In the genomic region with DNA sequence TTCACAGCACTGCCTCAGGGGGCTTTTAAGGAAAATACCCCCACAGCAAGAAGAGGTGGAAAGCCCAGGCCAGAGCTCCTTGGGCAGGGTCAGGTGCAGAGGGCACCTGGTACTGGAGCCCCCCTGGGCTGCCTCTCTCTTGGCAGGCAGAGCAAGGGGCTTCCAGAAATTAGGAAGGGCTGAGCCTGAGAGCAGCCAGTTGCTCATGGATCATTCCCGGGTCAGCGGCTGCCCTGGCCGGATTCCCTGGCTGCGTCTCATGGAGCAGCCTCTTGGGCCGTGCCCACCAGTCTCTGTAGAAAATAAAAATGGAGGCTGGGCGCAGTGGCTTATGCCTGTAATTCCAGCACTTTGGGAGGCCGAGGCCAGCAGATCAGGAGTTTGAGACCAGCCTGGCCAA, we compare ENCODE assay signal across 20 cellular contexts. TPM values are rescaled to one million over a fixed set of nuclear protein-coding genes. Genes with fewer than 3 reads are reported as not detected.
DNase-seq lines count a peak whose midpoint lies in the region; ATAC-seq, FAIRE-seq and TF ChIP-seq lines count a peak whose summit lies in the region.
"Had no signal": no experiment of that assay in that cellular context is flagged by ENCODE, and none has a peak within 500 bp of the region (broad histone marks: within the 10 kb centered on the region; RNA-seq: fewer than 3 reads in every experiment).

No MANE protein-coding gene starts in this region.

- no peak overlapping the region for H3K27ac ChIP-seq in aorta (ENCODE audit: low read depth in 1 of 2, low read length in 2 of 2)

- H3K27ac Mint-ChIP-seq in natural killer cell treated with Interleukin-12 subunit alpha and Interleukin-12 subunit beta and Interleukin-15 and Interleukin-18, amount 100 ng/mL, for 72 hours = no peak overlapping the region
- no peak overlapping the region for H3K27ac Mint-ChIP-seq in natural killer cell
- H3K27ac Mint-ChIP-seq: HFFc6 had no signal

- in situ Hi-C loops in KBM-7 (cut with MboI; ENCODE audit: low pct_unique_long_range_greater_than_20kb, low sequenced_read_pairs) = no loop called here

- peak; percentile 26 for DNase-seq in natural killer cell treated with Interleukin-12 subunit alpha and Interleukin-12 subunit beta and Interleukin-15 and Interleukin-18, amount 100 ng/mL, for 72 hours (ENCODE audit: low spot score)
- DNase-seq in natural killer cell (no peak), left ventricle myocardium superior (peak; percentile 43), mucosa of descending colon (peak in 2 of 3 donors; percentile 29 to 50), aorta (peak; percentile 43 to 74), KBM-7 (no peak), iPS-NIHi7 (ENCODE audit: extremely low spot score) (no peak), D721Med (ENCODE audit: insufficient read length, low spot score) (no peak)
- DNase-seq: DMS79, H7, HFFc6, IMR-90, Karpas-422, NCI-H1417 treated with DMSO at 0.1 percent for 48 hours, NCI-H187 treated with DMSO at 0.1 percent for 48 hours, NCI-H226, NCI-H524 treated with DMSO at 0.1 percent for 48 hours had no signal

- WGBS in aorta, 2 donors = 64 to 69% methylated on average over 7 of the region's 7 CpGs

- H3K4me1 Mint-ChIP-seq in natural killer cell treated with Interleukin-12 subunit alpha and Interleukin-12 subunit beta and Interleukin-15 and Interleukin-18, amount 100 ng/mL, for 72 hours (ENCODE audit: low read depth in 2 of 2) = peaks cover 0 to 2% of the 10 kb centered on the region in 2 donors
- H3K4me1 Mint-ChIP-seq in natural killer cell = peaks cover 9 to 13% of the 10 kb centered on the region in 2 donors

- intact Hi-C loops in natural killer cell (cut with micrococcal nuclease) (loop anchor here (5.0 kb wide), 1 partner anchor 175 kb away; no protein-coding TSS in a partner anchor), left ventricle myocardium superior (cut with micrococcal nuclease) (loop anchor here (10.0 kb wide), 1 partner anchor 48 kb away; no protein-coding TSS in a partner anchor), mucosa of descending colon (cut with DNase I, micrococcal nuclease) (loop anchor here (5.0 kb wide), 1 partner anchor 45 kb away; no protein-coding TSS in a partner anchor), aorta (cut with DNase I) (no loop called here)

- no peak for TF ChIP-seq CTCF in natural killer cell (IDR thresholded peaks at IDR 0.05)
- no peak for TF ChIP-seq CTCF in mucosa of descending colon (IDR thresholded peaks at IDR 0.05)
- no peak for TF ChIP-seq CTCF in D721Med (IDR thresholded peaks at IDR 0.05; ENCODE audit: insufficient read depth, missing control alignments)

- H3K36me3 ChIP-seq in mucosa of descending colon (ENCODE audit: low read depth) (no peaks in the 10 kb centered on the region), aorta (ENCODE audit: control insufficient read depth in 1 of 2, insufficient read depth in 2 of 2, low read length in 1 of 2) (no peaks in the 10 kb centered on the region)

- H3K4me3 Mint-ChIP-seq in natural killer cell treated with Interleukin-12 subunit alpha and Interleukin-12 subunit beta and Interleukin-15 and Interleukin-18, amount 100 ng/mL, for 72 hours = no peak overlapping the region
- H3K4me3 Mint-ChIP-seq in natural killer cell = no peak overlapping the region
- H3K4me3 Mint-ChIP-seq: HFFc6 had no signal

- no peak for FAIRE-seq in D721Med (lab: Jason Lieb, UNC)

- ATAC-seq in natural killer cell treated with Interleukin-12 subunit alpha and Interleukin-12 subunit beta and Interleukin-15 and Interleukin-18, amount 100 ng/mL, for 72 hours = no peak
- no peak for ATAC-seq in natural killer cell
- ATAC-seq in left ventricle myocardium superior = no peak
- ATAC-seq in mucosa of descending colon = no peak
- ATAC-seq in aorta (ENCODE audit: low FRiP score) = no peak

- H3K9me3 ChIP-seq in mucosa of descending colon = no peaks in the 10 kb centered on the region
- no peaks in the 10 kb centered on the region for H3K9me3 ChIP-seq in aorta (ENCODE audit: control insufficient read depth, low read length)

- no peaks in the 10 kb centered on the region for H3K27me3 ChIP-seq in aorta (ENCODE audit: control insufficient read depth in 1 of 2, insufficient read depth in 2 of 2, low read length in 1 of 2)

- no peaks in the 10 kb centered on the region for H3K9me3 Mint-ChIP-seq in natural killer cell treated with Interleukin-12 subunit alpha and Interleukin-12 subunit beta and Interleukin-15 and Interleukin-18, amount 100 ng/mL, for 72 hours
- H3K9me3 Mint-ChIP-seq in natural killer cell = no peaks in the 10 kb centered on the region
- H3K9me3 Mint-ChIP-seq: HFFc6 had no signal

- H3K36me3 Mint-ChIP-seq in natural killer cell treated with Interleukin-12 subunit alpha and Interleukin-12 subunit beta and Interleukin-15 and Interleukin-18, amount 100 ng/mL, for 72 hours = no peaks in the 10 kb centered on the region
- no peaks in the 10 kb centered on the region for H3K36me3 Mint-ChIP-seq in natural killer cell

- H3K27me3 Mint-ChIP-seq in natural killer cell treated with Interleukin-12 subunit alpha and Interleukin-12 subunit beta and Interleukin-15 and Interleukin-18, amount 100 ng/mL, for 72 hours = no peaks in the 10 kb centered on the region
- H3K27me3 Mint-ChIP-seq in natural killer cell (ENCODE audit: low read depth in 2 of 2) = no peaks in the 10 kb centered on the region

- H3K4me1 ChIP-seq in mucosa of descending colon (ENCODE audit: low read depth) = peaks cover 68% of the 10 kb centered on the region
- H3K4me1 ChIP-seq in aorta (ENCODE audit: control insufficient read depth in 1 of 2, insufficient read depth in 2 of 2, low read length in 2 of 2) = no peaks in the 10 kb centered on the region

- H3K4me3 ChIP-seq in mucosa of descending colon = no peak overlapping the region
- H3K4me3 ChIP-seq in aorta (ENCODE audit: low read length in 2 of 2) = no peak overlapping the region

RNA-seq across cellular contexts. Expression of a gene that starts 10.3 kb away (rescaled TPM):
- total RNA-seq in natural killer cell treated with Interleukin-12 subunit alpha and Interleukin-12 subunit beta and Interleukin-15 and Interleukin-18, amount 100 ng/mL, for 72 hours = not detected
- total RNA-seq in natural killer cell (1 to 10 TPM in 1 of 3 donors, under 1 TPM in 2; 0.82 to 1.4 (median 0.85) TPM), left ventricle myocardium superior (not detected), mucosa of descending colon (10 to 100 TPM; 10.3 to 21.1 (median 11.3) TPM), aorta (1 to 10 TPM in 1 of 2 donors, not detected in 1; 2.1 TPM)
- polyA plus RNA-seq in aorta = not detected
- total RNA-seq: A673, H7, IMR-90, MCF 10A, RPMI7951 had no signal

RNA-seq across cellular contexts. Expression of a gene that starts 25.6 kb away (rescaled TPM):
- 1 to 10 TPM; 2.5 to 2.7 TPM for total RNA-seq in natural killer cell treated with Interleukin-12 subunit alpha and Interleukin-12 subunit beta and Interleukin-15 and Interleukin-18, amount 100 ng/mL, for 72 hours
- total RNA-seq in natural killer cell (10 to 100 TPM; 32.3 to 34.5 (median 34.3) TPM), left ventricle myocardium superior (2.5 TPM), mucosa of descending colon (100 to 1,000 TPM; 142 to 351 (median 253) TPM), aorta (10 to 100 TPM in 1 of 2 donors, 1 to 10 TPM in 1; 6.9 to 22.4 TPM)
- polyA plus RNA-seq in aorta = 10 to 100 TPM; 10.4 to 11.1 TPM

RNA-seq across cellular contexts. Expression of a gene that starts 35.7 kb away (rescaled TPM):
- under 1 TPM in 1 of 2 donors, not detected in 1; 0.05 TPM for total RNA-seq in natural killer cell treated with Interleukin-12 subunit alpha and Interleukin-12 subunit beta and Interleukin-15 and Interleukin-18, amount 100 ng/mL, for 72 hours
- total RNA-seq in natural killer cell (1 to 10 TPM in 1 of 3 donors, under 1 TPM in 2; 0.20 to 1.1 (median 0.68) TPM), left ventricle myocardium superior (4.6 TPM), mucosa of descending colon (1 to 10 TPM; 2.3 to 9.9 (median 6.7) TPM), aorta (10 to 100 TPM; 11.6 to 27.9 TPM)
- polyA plus RNA-seq in aorta = 1 to 10 TPM; 1.9 to 2.1 TPM
- total RNA-seq: A673, IMR-90 had no signal

RNA-seq across cellular contexts. Expression of a gene that starts 58.2 kb away (rescaled TPM):
- not detected for total RNA-seq in natural killer cell treated with Interleukin-12 subunit alpha and Interleukin-12 subunit beta and Interleukin-15 and Interleukin-18, amount 100 ng/mL, for 72 hours
- not detected for total RNA-seq in natural killer cell
- not detected for total RNA-seq in left ventricle myocardium superior
- total RNA-seq in mucosa of descending colon = 100 to 1,000 TPM in 1 of 3 donors, 10 to 100 TPM in 2; 37.4 to 113 (median 82.6) TPM
- total RNA-seq in aorta = not detected
- not detected for polyA plus RNA-seq in aorta
- total RNA-seq: A673, H7, HFFc6, IMR-90, MCF 10A, RPMI7951 had no signal

Comparison
In these comparisons a context has a peak if more than half of its experiments do, and no peak if none do; other contexts are left out.
1. DNase-seq: peak in natural killer cell treated with Interleukin-12 subunit alpha and Interleukin-12 subunit beta and Interleukin-15 and Interleukin-18, amount 100 ng/mL, for 72 hours (single experiment), left ventricle myocardium superior (single experiment), mucosa of descending colon (2 of 3) and aorta (2 of 2); none in natural killer cell (single experiment), KBM-7 (single experiment), iPS-NIHi7 (single experiment) and D721Med (single experiment).
2. RNA of a gene that starts 25.6 kb away (total RNA-seq): 142 to 351 TPM in mucosa of descending colon; 32.3 to 34.5 TPM in natural killer cell, 6.9 to 22.4 TPM in aorta, 2.5 to 2.7 TPM in natural killer cell treated with Interleukin-12 subunit alpha and Interleukin-12 subunit beta and Interleukin-15 and Interleukin-18, amount 100 ng/mL, for 72 hours and 2.5 TPM in left ventricle myocardium superior (single experiment); every median in the first group is over 4 times any median in the second.
3. intact Hi-C loops: an anchor here in natural killer cell (5.0 kb wide), left ventricle myocardium superior (10.0 kb wide) and mucosa of descending colon (5.0 kb wide); none called in aorta.